In genomic region chr13:105702441-105702840, GRCh38 we compare ENCODE assay signal across 13 cellular contexts.
"Had no signal": no experiment of that assay in that cellular context is flagged by ENCODE, and none has a peak within 500 bp of the region (broad histone marks: within the 10 kb centered on the region; RNA-seq: fewer than 3 reads in every experiment).

No MANE protein-coding gene starts in this region.

- H3K27ac ChIP-seq: left lung had no signal

- FAIRE-seq: frontal cortex had no signal

- ATAC-seq: activated T-helper 17 cell treated with anti-CD3 and anti-CD28 coated beads, Interleukin-2, amount 50 U/mL, for 72 hours; effector memory CD8-positive, alpha-beta T cell; left lung; stimulated activated memory B cell treated with anti-CD40 and anti-IgM and Interleukin-4, amounts not matched to agents 10 μg/mL and 1 μg/mL and 100 μg/mL, for 72 hours had no signal

- H3K36me3 ChIP-seq: left lung had no signal

- DNase-seq: activated CD4-positive, alpha-beta T cell treated with anti-CD3 and anti-CD28 coated beads, Interleukin-2, amount 10 ng/mL, durations not matched to agents 7 days and 5 days; activated CD4-positive, CD25-positive, alpha-beta regulatory T cell; activated CD8-positive, alpha-beta memory T cell treated with anti-CD3 and anti-CD28 coated beads for 24 hours; activated naive CD4-positive, alpha-beta T cell treated with Interleukin-2 at 50 U/mL for 16 hours; aorta; dermis blood vessel endothelial cell; effector memory CD8-positive, alpha-beta T cell; left lung; stimulated activated CD4-positive, alpha-beta T cell treated with anti-CD3 and anti-CD28 coated beads, Interleukin-2, amount 100 ng/mL, for 48 hours; SW 1271 had no signal

- H3K9me3 ChIP-seq: left lung had no signal

- H3K4me1 ChIP-seq: left lung had no signal

- H3K27me3 ChIP-seq: left lung had no signal

- H3K4me3 ChIP-seq: left lung had no signal
